ENCODE assay signal across 8 cellular contexts in the genomic region with DNA sequence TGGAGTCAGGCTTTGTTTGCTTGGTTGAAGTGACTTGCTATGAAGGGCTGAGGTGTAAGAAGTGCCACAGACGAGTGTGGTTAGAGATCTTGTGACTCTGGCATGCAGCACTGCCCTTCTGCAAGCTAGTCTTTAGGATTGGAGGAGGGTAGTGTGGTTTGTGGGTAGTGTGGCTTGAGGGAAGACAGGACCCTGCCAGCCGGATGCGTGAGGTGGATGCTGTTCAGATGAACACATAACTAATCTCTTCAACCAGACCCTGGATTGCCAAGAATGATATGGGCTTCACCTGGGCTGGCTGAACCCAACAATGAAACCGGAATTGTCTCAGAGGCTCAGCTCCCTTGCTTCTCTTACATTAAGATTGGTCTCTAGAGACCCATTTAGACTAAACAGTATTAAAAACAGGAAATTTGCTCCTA. TPM values are rescaled to one million over a fixed set of nuclear protein-coding genes. Genes with fewer than 3 reads are reported as not detected.
A peak's percentile ranks its signal among the peaks of the same experiment; 100 is the strongest.
DNase-seq lines count a peak whose midpoint lies in the region; ATAC-seq, FAIRE-seq and TF ChIP-seq lines count a peak whose summit lies in the region.

No MANE protein-coding gene starts in this region.

- no peak overlapping the region for H3K4me2 ChIP-seq in H1 (ENCODE audit: insufficient read depth in 1 of 2, low read depth in 2 of 2, low read length in 2 of 2)

- H3K27me3 Mint-ChIP-seq in T-helper 1 cell treated with Interleukin-12 subunit alpha and Interleukin-12 subunit beta and Interleukin-4 antibody, amounts not matched to agents 30 μg/mL and 1 μg/mL, for 36 hours (ENCODE audit: low read depth) = no peaks in the 10 kb centered on the region

- no peak overlapping the region for H2BK20ac ChIP-seq in H1 (ENCODE audit: low read length)

- no peak overlapping the region for H3K9ac ChIP-seq in H1 (replicated peaks in 1 of 4; ENCODE audit: extremely low read depth in 1 of 4, low read depth in 3 of 4, low read length in 3 of 4)

- no peak for TF ChIP-seq EP300 in H1 (IDR thresholded peaks at IDR 0.05; ENCODE audit: borderline replicate concordance in 1 of 2, low read depth in 2 of 2, low read length in 2 of 2)

- no peak overlapping the region for H3K23ac ChIP-seq in H1 (ENCODE audit: insufficient read length)

- TF ChIP-seq CTCF in H1 (IDR thresholded peaks at IDR 0.05; ENCODE audit: control extremely low read depth in 1 of 3, insufficient read depth in 1 of 3, low read depth in 1 of 3, low read length in 3 of 3) = no peak

- H3K9me3 ChIP-seq in H1 (ENCODE audit: insufficient read depth in 2 of 2, low read depth in 1 of 2, low read length in 1 of 2) = no peaks in the 10 kb centered on the region

- 0 out of 2 replicates have a peak overlapping the region, but pooled peaks have one; percentile 3 for H2BK5ac ChIP-seq in H1 (ENCODE audit: low read depth, low read length)

- H4K91ac ChIP-seq in H1 (replicated peaks; ENCODE audit: insufficient read length, low read length) = no peak overlapping the region

- no peak overlapping the region for H3K56ac ChIP-seq in H1 (replicated peaks; ENCODE audit: insufficient read length, low read depth, low read length)

- POLR2A ChIA-PET in H1 (lab: Charles Lee; ENCODE audit: partially characterized antibody) = no interaction called here

- 93% methylated on average over 4 of the region's 4 CpGs; no CpG with 5 or more reads in 1 of the 2 experiments for WGBS in H1 (ENCODE audit: extremely low coverage in 1 of 2, insufficient coverage in 1 of 2, insufficient read length in 1 of 2, insufficient replicate concordance in 2 of 2, low coverage in 1 of 2, low lambda C conversion rate in 2 of 2, missing lambda C conversion rate in 1 of 2), 2 experiments

- H3K36me3 ChIP-seq in H1 (ENCODE audit: control insufficient read depth in 2 of 4, insufficient read depth in 4 of 4, low read length in 3 of 4) = 0 out of 8 replicates have a peak, but pooled peaks cover 0 to 2% (median 0%) of the 10 kb centered on the region in 4 experiments

- H3K23me2 ChIP-seq in H1 (ENCODE audit: low read depth, low read length) = no peaks in the 10 kb centered on the region

- ATAC-seq in HG02973 (IDR thresholded peaks at IDR 0.05; ENCODE audit: unreplicated experiment) (peak; percentile 46), GM21515 (IDR thresholded peaks at IDR 0.05; ENCODE audit: unreplicated experiment) (no peak)

- no peak for TF ChIP-seq POLR2A in H1 (IDR thresholded peaks at IDR 0.05; ENCODE audit: control extremely low read depth in 1 of 2, low read depth in 2 of 2, low read length in 2 of 2)

- no peaks in the 10 kb centered on the region for H3K9me3 Mint-ChIP-seq in T-helper 1 cell treated with Interleukin-12 subunit alpha and Interleukin-12 subunit beta and Interleukin-4 antibody, amounts not matched to agents 30 μg/mL and 1 μg/mL, for 36 hours

- no peak overlapping the region for H2AK5ac ChIP-seq in H1 (ENCODE audit: low read depth, low read length)

- H3K18ac ChIP-seq in H1 (ENCODE audit: extremely low read depth, low read length) = no peak overlapping the region

- peaks cover 44% of the 10 kb centered on the region for H3K4me1 Mint-ChIP-seq in T-helper 1 cell treated with Interleukin-12 subunit alpha and Interleukin-12 subunit beta and Interleukin-4 antibody, amounts not matched to agents 30 μg/mL and 1 μg/mL, for 36 hours (ENCODE audit: low read depth)

- CTCF ChIA-PET in H1 (lab: Charles Lee; ENCODE audit: partially characterized antibody) = interaction anchor here (0.9 to 4.4 kb wide), 4 partner anchors 10 to 42 kb away, joined by 3 to 23 read pairs (median 3); no protein-coding TSS in a partner anchor

- H3K4me1 ChIP-seq in H1 (replicated peaks in 1 of 4; ENCODE audit: control insufficient read depth in 3 of 4, insufficient read depth in 4 of 4, low read length in 3 of 4) = peaks cover 0 to 6% (median 2%) of the 10 kb centered on the region in 4 experiments; a peak in 3 of 7 replicates

- H2AFZ ChIP-seq in H1 (ENCODE audit: low read length) = no peak overlapping the region

- peak overlapping the region; percentile 35 for H3K4me3 Mint-ChIP-seq in T-helper 1 cell treated with Interleukin-12 subunit alpha and Interleukin-12 subunit beta and Interleukin-4 antibody, amounts not matched to agents 30 μg/mL and 1 μg/mL, for 36 hours

- H2BK12ac ChIP-seq in H1 (ENCODE audit: low read depth, low read length) = no peak overlapping the region

- no peak overlapping the region for H3K4me3 ChIP-seq in H1 (ENCODE audit: extremely low read depth in 1 of 4, insufficient read depth in 2 of 4, low read depth in 3 of 4, low read length in 4 of 4)

- no peak overlapping the region for H3K27ac ChIP-seq in H1 (ENCODE audit: low read depth, low read length)

- TF ChIP-seq RAD21 in H1 (IDR thresholded peaks at IDR 0.05 in 1 of 2, conservative IDR thresholded peaks at IDR 0.05 in 1 of 2; ENCODE audit: low read depth in 2 of 2, low read length in 2 of 2) = no peak

- H2BK120ac ChIP-seq in H1 (replicated peaks; ENCODE audit: low read depth, low read length) = no peak overlapping the region

- H3K4ac ChIP-seq in H1 (replicated peaks; ENCODE audit: insufficient read length, low read depth, low read length) = no peak overlapping the region

- no peaks in the 10 kb centered on the region for H3K79me2 ChIP-seq in H1 (ENCODE audit: control insufficient read depth in 1 of 2, insufficient read depth in 2 of 2, low read length in 2 of 2)

- H4K8ac ChIP-seq in H1 (ENCODE audit: extremely low read depth, insufficient read depth, low read length) = no peak overlapping the region

- no peaks in the 10 kb centered on the region for H3K27me3 ChIP-seq in H1 (replicated peaks in 1 of 4; ENCODE audit: control insufficient read depth in 3 of 4, extremely low read depth in 1 of 4, insufficient read depth in 3 of 4, low read length in 3 of 4)

- H4K5ac ChIP-seq in H1 (ENCODE audit: insufficient read length, low read depth, low read length) = no peak overlapping the region

- peak overlapping the region; percentile 76 for H3K27ac Mint-ChIP-seq in T-helper 1 cell treated with Interleukin-12 subunit alpha and Interleukin-12 subunit beta and Interleukin-4 antibody, amounts not matched to agents 30 μg/mL and 1 μg/mL, for 36 hours

- no peak overlapping the region for H2BK15ac ChIP-seq in H1 (ENCODE audit: low read length)

- H3K14ac ChIP-seq in H1 (ENCODE audit: insufficient read length) = no peak overlapping the region

- no peak for FAIRE-seq in H1 (lab: Jason Lieb, UNC)

- DNase-seq in GM03348 (ENCODE audit: low spot score) (peak; percentile 27), H1 (ENCODE audit: low read depth in 1 of 2, low spot score in 2 of 2) (no peak), SW 1271 (lab: John Stamatoyannopoulos, UW) (no peak)
- DNase-seq in stimulated activated CD8-positive, alpha-beta memory T cell treated with anti-CD3 and anti-CD28 coated beads, Interleukin-4, amount 100 ng/mL, for 24 hours (ENCODE audit: low read depth) = peak; percentile 21
- no peak for DNase-seq in effector CD8-positive, alpha-beta T cell (lab: John Stamatoyannopoulos, UW)

- H4K20me1 ChIP-seq in H1 (replicated peaks in 1 of 2; ENCODE audit: control insufficient read depth in 1 of 2, insufficient read depth in 2 of 2, low read length in 2 of 2) = no peaks in the 10 kb centered on the region

- H3K36me3 Mint-ChIP-seq in T-helper 1 cell treated with Interleukin-12 subunit alpha and Interleukin-12 subunit beta and Interleukin-4 antibody, amounts not matched to agents 30 μg/mL and 1 μg/mL, for 36 hours (ENCODE audit: low read depth) = no peaks in the 10 kb centered on the region

- no peaks in the 10 kb centered on the region for H3K79me1 ChIP-seq in H1 (ENCODE audit: low read depth, low read length)

TF ChIP-seq in H1, 55 proteins besides CTCF, POLR2A, EP300 and RAD21:
- TF ChIP-seq EZH2 (IDR thresholded peaks at IDR 0.05; ENCODE audit: low read depth, low read length, severe bottlenecking) (no peak), TEAD4 (IDR thresholded peaks at IDR 0.05; ENCODE audit: low read depth, low read length) (no peak), RBBP5 (IDR thresholded peaks at IDR 0.05; ENCODE audit: borderline replicate concordance, low read depth, low read length) (no peak), SIX5 (IDR thresholded peaks at IDR 0.05; ENCODE audit: low read depth, low read length) (no peak), KDM4A (IDR thresholded peaks at IDR 0.05; ENCODE audit: low read depth, low read length, severe bottlenecking) (no peak)
TF ChIP-seq in H1: peak in this region for 0.

RNA-seq across cellular contexts. Expression of gene STARD9, which starts 32.7 kb away (rescaled TPM):
- total RNA-seq in H1 (2021; fragmentation: NEBNext Ultra II Directional; extraction: Animal tissue kit (Norgen Biotek cat#: 25700)) = 6.0 and 7.0 TPM in 2 replicates
- polyA plus RNA-seq in H1 (2011; rRNA removed) = 2.8 and 3.3 TPM in 2 replicates
- polyA plus RNA-seq in H1 (2011; cell fraction: cytosol; rRNA removed) = 3.2 TPM
- 17.0 TPM for polyA plus RNA-seq in H1 (2011; cell fraction: nucleus; rRNA removed)
- polyA plus RNA-seq in H1 (2012, experiment 1 of 2) = 4.0 to 5.0 TPM (median 4.5 TPM) in 4 replicates
- 0.31 TPM for polyA plus RNA-seq in H1 (2012, experiment 2 of 2)
- polyA plus RNA-seq in H1 (2013, experiment 1 of 2) = 2.6 TPM
- polyA plus RNA-seq in H1 (2013, experiment 2 of 2) = 2.0 TPM
- 12.2 and 14.3 TPM in 2 replicates for polyA minus RNA-seq in H1 (2011; rRNA and poly(A)+ RNA removed)
- 4.0 TPM for polyA minus RNA-seq in H1 (2011; cell fraction: cytosol; rRNA and poly(A)+ RNA removed)
- polyA minus RNA-seq in H1 (2011; cell fraction: nucleus; rRNA and poly(A)+ RNA removed) = 16.6 TPM

RNA-seq across cellular contexts. Expression of gene HAUS2, which starts 59.5 kb away (rescaled TPM):
- 28.8 and 33.5 TPM in 2 replicates for total RNA-seq in H1 (2021; fragmentation: NEBNext Ultra II Directional; extraction: Animal tissue kit (Norgen Biotek cat#: 25700))
- 8.4 and 12.1 TPM in 2 replicates for polyA plus RNA-seq in H1 (2011; rRNA removed)
- 16.4 TPM for polyA plus RNA-seq in H1 (2011; cell fraction: cytosol; rRNA removed)
- 6.5 TPM for polyA plus RNA-seq in H1 (2011; cell fraction: nucleus; rRNA removed)
- 12.9 to 22.1 TPM (median 14.3 TPM) in 4 replicates for polyA plus RNA-seq in H1 (2012, experiment 1 of 2)
- polyA plus RNA-seq in H1 (2012, experiment 2 of 2) = 4.5 TPM
- 14.6 TPM for polyA plus RNA-seq in H1 (2013, experiment 1 of 2)
- polyA plus RNA-seq in H1 (2013, experiment 2 of 2) = 14.9 TPM
- 11.9 and 14.6 TPM in 2 replicates for polyA minus RNA-seq in H1 (2011; rRNA and poly(A)+ RNA removed)
- polyA minus RNA-seq in H1 (2011; cell fraction: cytosol; rRNA and poly(A)+ RNA removed) = 10.3 TPM
- polyA minus RNA-seq in H1 (2011; cell fraction: nucleus; rRNA and poly(A)+ RNA removed) = 12.3 TPM

RNA-seq across cellular contexts. Expression of gene LRRC57, which starts 59.5 kb away (rescaled TPM):
- 11.1 and 12.7 TPM in 2 replicates for total RNA-seq in H1 (2021; fragmentation: NEBNext Ultra II Directional; extraction: Animal tissue kit (Norgen Biotek cat#: 25700))
- 4.9 and 5.0 TPM in 2 replicates for polyA plus RNA-seq in H1 (2011; rRNA removed)
- polyA plus RNA-seq in H1 (2011; cell fraction: cytosol; rRNA removed) = 6.6 TPM
- 2.6 TPM for polyA plus RNA-seq in H1 (2011; cell fraction: nucleus; rRNA removed)
- 7.3 to 10.3 TPM (median 7.5 TPM) in 4 replicates for polyA plus RNA-seq in H1 (2012, experiment 1 of 2)
- polyA plus RNA-seq in H1 (2012, experiment 2 of 2) = 1.6 TPM
- polyA plus RNA-seq in H1 (2013, experiment 1 of 2) = 6.0 TPM
- polyA plus RNA-seq in H1 (2013, experiment 2 of 2) = 5.5 TPM
- polyA minus RNA-seq in H1 (2011; rRNA and poly(A)+ RNA removed) = 6.1 and 8.4 TPM in 2 replicates
- polyA minus RNA-seq in H1 (2011; cell fraction: cytosol; rRNA and poly(A)+ RNA removed) = 2.3 TPM
- 5.4 TPM for polyA minus RNA-seq in H1 (2011; cell fraction: nucleus; rRNA and poly(A)+ RNA removed)

Comparison
In these comparisons a context has a peak if more than half of its experiments do, and no peak if none do; other contexts are left out.
1. DNase-seq: peak in GM03348 (single experiment) and stimulated activated CD8-positive, alpha-beta memory T cell treated with anti-CD3 and anti-CD28 coated beads, Interleukin-4, amount 100 ng/mL, for 24 hours (single experiment); none in H1 (0 of 2), effector CD8-positive, alpha-beta T cell (single experiment) and SW 1271 (0 of 2).